In genomic region chr1:108200627-108201106, GRCh38 we compare ENCODE assay signal across 7 cellular contexts.
DNase-seq lines count a peak whose midpoint lies in the region; ATAC-seq and TF ChIP-seq lines count a peak whose summit lies in the region.

No MANE protein-coding gene starts in this region.

- no peaks in the 10 kb centered on the region for H3K27me3 ChIP-seq in mucosa of rectum (ENCODE audit: control insufficient read depth in 2 of 2, insufficient read depth in 2 of 2, low read length in 2 of 2)

- CTCF ChIA-PET in GM10248 (lab: Yijun Ruan, JAX), result interaction anchor here (0.7 to 2.1 kb wide), 7 partner anchors 8 to 449 kb away, joined by 3 to 7 read pairs (median 3); no protein-coding TSS in a partner anchor

- DNase-seq in GM10248 (ENCODE audit: extremely low spot score) (peak; percentile 26), NCI-H526 (lab: John Stamatoyannopoulos, UW) (peak; percentile 51 to 77), activated T-cell treated with anti-CD3 and anti-CD28 coated beads for 24 hours (ENCODE audit: low read depth) (peak; percentile 41), erythroblast (lab: John Stamatoyannopoulos, UW) (peak; percentile 44), substantia nigra (lab: John Stamatoyannopoulos, UW) (peak in 16 of 49 donors; percentile 6 to 48 (median 24))

- no peak for TF ChIP-seq POLR2A in erythroblast (IDR thresholded peaks at IDR 0.05; ENCODE audit: low read length)

- H3K9ac ChIP-seq in mucosa of rectum (ENCODE audit: low read depth in 1 of 2, low read length in 2 of 2), result peak overlapping the region; percentile 84 to 96

- TF ChIP-seq CTCF in GM10248 (IDR thresholded peaks at IDR 0.05; ENCODE audit: control extremely low read depth, extremely low read depth, low read depth, missing control alignments), result peak; percentile 17

- peaks cover 1 to 10% of the 10 kb centered on the region in 2 donors for H3K36me3 ChIP-seq in mucosa of rectum (ENCODE audit: control insufficient read depth in 2 of 2, insufficient read depth in 2 of 2, low read length in 2 of 2)

- peak overlapping the region; percentile 98 for H3K27ac ChIP-seq in mucosa of rectum (ENCODE audit: low read depth in 2 of 2, low read length in 2 of 2)
- peak overlapping the region; percentile 83 for H3K27ac ChIP-seq in substantia nigra (ENCODE audit: low read depth, low read length, poor library complexity, severe bottlenecking)

- H3K4me3 ChIP-seq in mucosa of rectum (ENCODE audit: low read length in 2 of 2), result peak overlapping the region; percentile 84 to 89

- POLR2A ChIA-PET in GM10248 (lab: Yijun Ruan, JAX), result no interaction called here

- peak; percentile 38 for ATAC-seq in HG02943 (IDR thresholded peaks at IDR 0.05; ENCODE audit: low read depth, unreplicated experiment)

- peaks cover 7 to 20% of the 10 kb centered on the region in 2 donors for H3K4me1 ChIP-seq in mucosa of rectum (ENCODE audit: control insufficient read depth in 2 of 2, insufficient read depth in 2 of 2, low read length in 2 of 2)

- H3K9me3 ChIP-seq in mucosa of rectum (ENCODE audit: control insufficient read depth in 2 of 2, low read length in 2 of 2), result no peaks in the 10 kb centered on the region
